In the genomic region with DNA sequence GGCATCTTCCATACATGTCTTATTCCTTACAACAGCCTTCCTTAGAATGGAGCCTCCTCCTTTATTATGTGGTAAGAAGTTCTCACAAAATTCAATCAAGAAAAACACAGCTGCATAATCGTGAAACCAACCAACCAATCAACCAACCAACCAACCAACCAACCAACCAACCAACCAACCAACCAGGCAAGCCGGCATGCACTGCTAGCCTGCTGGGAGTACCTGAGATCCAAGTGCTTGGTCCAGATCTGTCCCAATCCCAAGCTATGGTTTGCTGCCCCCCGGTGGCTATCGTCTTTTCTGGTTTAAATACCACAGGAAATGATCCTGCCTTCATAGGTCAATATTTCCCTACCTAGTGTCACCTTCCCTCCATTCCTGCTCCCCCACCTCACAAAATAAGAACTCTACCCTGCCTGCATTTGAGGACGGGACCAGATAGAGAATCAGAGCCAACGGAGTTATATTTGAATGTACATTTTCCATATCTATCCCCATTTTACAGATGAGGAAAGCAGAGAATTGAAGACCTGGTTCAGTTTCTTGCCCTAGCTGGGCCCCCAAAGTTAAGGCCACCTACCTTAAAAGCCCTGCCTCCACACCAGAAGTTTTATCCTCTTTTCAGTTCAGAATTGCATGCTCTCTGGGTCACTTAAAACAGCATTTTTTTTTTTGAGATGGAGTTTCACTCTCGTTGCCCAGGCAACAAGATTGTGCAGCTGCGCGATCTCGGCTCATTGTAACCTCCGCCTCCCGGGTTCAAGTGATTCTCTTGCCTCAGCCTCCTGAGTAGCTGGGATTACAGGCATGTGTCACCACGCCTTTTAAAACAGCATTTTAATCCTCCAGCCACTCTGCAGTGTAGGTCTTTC, we compare ENCODE assay signal across 8 cellular contexts. TPM values are rescaled to one million over a fixed set of nuclear protein-coding genes. Genes with fewer than 3 reads are reported as not detected.
DNase-seq lines count a peak whose midpoint lies in the region; ATAC-seq and TF ChIP-seq lines count a peak whose summit lies in the region.

No MANE protein-coding gene starts in this region.

- H3K9me3 ChIP-seq in Panc1 (ENCODE audit: control insufficient read depth, insufficient read depth, low read depth, low read length) (no peaks in the 10 kb centered on the region), adrenal gland (replicated peaks in 1 of 3) (no peaks in the 10 kb centered on the region)

- DNase-seq in DMS53 (lab: John Stamatoyannopoulos, UW) (peak; percentile 87), HUDEP-2 (lab: John Stamatoyannopoulos, UW; ENCODE audit: unreplicated experiment in 76 of 76) (peak in 56 of 76 experiments; percentile 4 to 79 (median 33)), Panc1 (ENCODE audit: low read depth, low spot score) (peak; percentile 27), adrenal gland (peak; percentile 78 to 93 (median 81)), hepatic stellate cell (ENCODE audit: low spot score) (peak; percentile 82), globus pallidus (ENCODE audit: low spot score) (no peak)
- DNase-seq in stimulated activated CD4-positive, alpha-beta T cell treated with anti-CD3 and anti-CD28 coated beads, Interleukin-15, amount 100 ng/mL, for 24 hours: peak; percentile 80

- no TSS peak for BruUV-seq in Panc1 (replicated peaks; lab: Mats Ljungman, UMichigan)

- H3K27me3 ChIP-seq in Panc1 (ENCODE audit: control insufficient read depth, insufficient read depth, low read length): no peaks in the 10 kb centered on the region
- H3K27me3 ChIP-seq in adrenal gland: no peaks in the 10 kb centered on the region

- peak; percentile 85 for ATAC-seq in Panc1
- no peak for ATAC-seq in GM19397 (IDR thresholded peaks at IDR 0.05; ENCODE audit: unreplicated experiment)

- no peaks in the 10 kb centered on the region for H3K36me3 ChIP-seq in Panc1 (ENCODE audit: control insufficient read depth, insufficient read depth, low read length)
- no peaks in the 10 kb centered on the region for H3K36me3 ChIP-seq in adrenal gland (replicated peaks in 1 of 2)

- in situ Hi-C loops in Panc1 (cut with HindIII; ENCODE audit: low pct_unique_long_range_greater_than_20kb, low sequenced_read_pairs): no loop called here

- POLR2A ChIA-PET in Panc1 (lab: Charles Lee): no interaction called here

- TF ChIP-seq POLR2A in adrenal gland (IDR thresholded peaks at IDR 0.05): no peak

- intact Hi-C loops in Panc1 (cut with micrococcal nuclease; ENCODE audit: unreplicated experiment) (loop anchor here (1.0 kb wide), 1 partner anchor 109 kb away; no protein-coding TSS in a partner anchor), adrenal gland (cut with DNase I) (loop anchor here (2.0 to 10.0 kb wide), 5 partner anchors 102 to 310 kb away; no protein-coding TSS in a partner anchor)

- WGBS in adrenal gland, 4 donors: 41 to 52% (median 50%) methylated on average over 13 of the region's 13 CpGs

- no peak overlapping the region for H3K27ac ChIP-seq in Panc1 (ENCODE audit: low read length)
- H3K27ac ChIP-seq in adrenal gland: no peak overlapping the region

- TF ChIP-seq CTCF in Panc1 (IDR thresholded peaks at IDR 0.05) (peak; percentile 84; the same call in 1 of the 2 replicates), adrenal gland (IDR thresholded peaks at IDR 0.05) (peak; percentile 28 to 81 (median 74))

- CTCF ChIA-PET in Panc1 (lab: Charles Lee): interaction anchor here (0.7 to 2.4 kb wide), 3 partner anchors 34 to 110 kb away, joined by 3 to 11 read pairs (median 5); no protein-coding TSS in a partner anchor

- H3K4me1 ChIP-seq in Panc1 (ENCODE audit: control insufficient read depth, insufficient read depth, low read length) (no peaks in the 10 kb centered on the region), adrenal gland (replicated peaks in 1 of 2) (no peaks in the 10 kb centered on the region)

- H3K4me3 ChIP-seq in Panc1 (ENCODE audit: low read depth in 2 of 2, low read length in 2 of 2) (no peak overlapping the region), adrenal gland (no peak overlapping the region)

RNA-seq across cellular contexts. Expression of gene RAB44, which starts 27.1 kb away (rescaled TPM):
- total RNA-seq in Panc1 (2021; ENCODE audit: unreplicated experiment) (not detected), adrenal gland (not detected)
- not detected for polyA plus RNA-seq in Panc1 (2012; ENCODE audit: insufficient read length)
- polyA plus RNA-seq in adrenal gland: under 1 TPM in 2 of 3 donors, not detected in 1; 0.03 to 0.16 TPM

RNA-seq across cellular contexts. Expression of gene CDKN1A, which starts 46.2 kb away (rescaled TPM):
- total RNA-seq in Panc1 (2021; ENCODE audit: unreplicated experiment): 46.2 TPM
- polyA plus RNA-seq in Panc1 (2012; ENCODE audit: insufficient read length): 52.2 TPM
- 100 to 1,000 TPM in 2 of 8 donors, 10 to 100 TPM in 6; 44.7 to 154 (median 79.9) TPM for total RNA-seq in adrenal gland
- 10 to 100 TPM; 18.8 to 45.1 (median 25.2) TPM for polyA plus RNA-seq in adrenal gland
